In the genomic region with DNA sequence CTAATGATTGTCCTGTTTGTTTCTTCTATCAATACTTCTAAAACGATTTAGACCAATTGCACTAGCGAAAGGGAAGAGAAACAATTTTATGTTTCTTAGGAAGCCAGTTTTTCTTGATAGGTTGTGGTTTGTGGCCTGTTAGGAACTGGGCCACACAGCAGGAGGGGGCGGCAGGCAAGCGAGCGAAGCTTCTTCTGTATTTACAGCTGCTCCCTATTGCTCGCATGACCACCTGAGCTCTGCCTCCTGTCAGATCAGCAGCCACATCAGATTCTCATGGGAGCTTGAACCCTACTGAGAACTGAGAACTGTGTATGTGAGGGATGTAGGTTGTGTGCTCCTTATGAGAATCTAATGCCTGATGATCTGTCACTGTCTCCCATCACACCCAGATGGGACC, we compare ENCODE assay signal across 26 cellular contexts.
"Had no signal": no experiment of that assay in that cellular context is flagged by ENCODE, and none has a peak within 500 bp of the region (broad histone marks: within the 10 kb centered on the region; RNA-seq: fewer than 3 reads in every experiment).

No MANE protein-coding gene starts in this region.

- H3K36me3 ChIP-seq: left lung, lower lobe of right lung, pancreas, prostate gland, spleen, stomach, thyroid gland, transverse colon, upper lobe of left lung, vagina had no signal

- H3K9me3 ChIP-seq: left lung, lower lobe of right lung, pancreas, prostate gland, spleen, stomach, testis, thyroid gland, transverse colon, upper lobe of left lung, vagina had no signal

- DNase-seq: hippocampal formation; kidney; left colon; left lung; lower lobe of right lung; mammary epithelial cell; mesenchymal stem cell; naive thymus-derived CD8-positive, alpha-beta T cell; nucleus accumbens; pancreas; retina; right cardiac atrium; small intestine; spleen; stimulated activated CD4-positive, alpha-beta T cell treated with anti-CD3 and anti-CD28 coated beads, Interleukin-4, amount 100 ng/mL, for 4 hours; stimulated activated CD8-positive, alpha-beta memory T cell treated with anti-CD3 and anti-CD28 coated beads, Interleukin-4, amount 100 ng/mL, for 48 hours; stimulated activated naive CD8-positive, alpha-beta T cell treated with anti-CD3 and anti-CD28 coated beads, Interleukin-15, Interleukin-2, amounts not matched to agents 100 U/mL and 50 U/mL, for 24 hours; stomach; testis; thyroid gland; transverse colon; upper lobe of left lung had no signal

- H3K27me3 ChIP-seq: pancreas, testis, thyroid gland, upper lobe of left lung, vagina had no signal

- H3K4me1 ChIP-seq: left lung, lower lobe of right lung, pancreas, prostate gland, spleen, stomach, testis, thyroid gland, transverse colon, upper lobe of left lung, vagina had no signal

- H3K27ac ChIP-seq: left lung, lower lobe of right lung, pancreas, prostate gland, spleen, stomach, testis, thyroid gland, transverse colon, upper lobe of left lung, vagina had no signal

- ATAC-seq: left colon; left lung; lower lobe of right lung; naive thymus-derived CD8-positive, alpha-beta T cell; pancreas; right cardiac atrium; sciatic nerve; stimulated activated memory B cell treated with anti-CD40 and anti-IgM and Interleukin-4, amounts not matched to agents 10 μg/mL and 1 μg/mL and 100 μg/mL, for 72 hours; stimulated activated naive CD8-positive, alpha-beta T cell treated with anti-CD3 and anti-CD28 coated beads, Interleukin-15, Interleukin-2, amounts not matched to agents 100 U/mL and 50 U/mL, for 24 hours had no signal

- H3K4me3 ChIP-seq: left lung, lower lobe of right lung, pancreas, prostate gland, spleen, stomach, testis, thyroid gland, transverse colon, upper lobe of left lung, vagina had no signal
